ENCODE assay signal across 26 cellular contexts in genomic region chr20:64220420-64220819, GRCh38. TPM values are rescaled to one million over a fixed set of nuclear protein-coding genes. Genes with fewer than 3 reads are reported as not detected.
"Had no signal": no experiment of that assay in that cellular context is flagged by ENCODE, and none has a peak within 500 bp of the region (broad histone marks: within the 10 kb centered on the region; RNA-seq: fewer than 3 reads in every experiment).

No MANE protein-coding gene starts in this region.

- H3K36me3 ChIP-seq: SJSA1 had no signal

- FAIRE-seq: RCC 7860 had no signal

- H3K4me3 ChIP-seq: SJSA1, SK-N-MC had no signal

- H3K4me1 ChIP-seq: SJSA1 had no signal

- H3K27ac ChIP-seq: SJSA1, SK-N-MC had no signal

- H3K9me3 Mint-ChIP-seq: IgD-negative memory B cell had no signal

- H3K9me3 ChIP-seq: SJSA1 had no signal

- H3K27ac Mint-ChIP-seq: IgD-negative memory B cell had no signal

- H3K4me3 Mint-ChIP-seq: IgD-negative memory B cell had no signal

- DNase-seq: KBM-7, MV-4-11, NCI-H1048, NCI-H1105 treated with DMSO at 0.1 percent for 48 hours, NCI-H1417 treated with DMSO at 0.1 percent for 48 hours, NCI-H146, NCI-H1694 treated with DMSO at 0.1 percent for 48 hours, NCI-H1930, NCI-H2081 treated with DMSO at 0.1 percent for 48 hours, NCI-H2171, NCI-H226, NCI-H446, NCI-H510A, NCI-H524 treated with DMSO at 0.1 percent for 48 hours, NCI-H69, NCI-H774, Right ventricle myocardium superior, RPMI8226, SIG-M5 had no signal

RNA-seq across cellular contexts. Expression of gene MYT1, which starts 56.2 kb away (rescaled TPM):
- total RNA-seq: HT1080, LHCN-M2, MCF 10A, SJSA1 had no signal
- polyA plus RNA-seq: IgD-negative memory B cell had no signal
